ENCODE assay signal across 8 cellular contexts in genomic region chr2:33441235-33441810, GRCh38.
A peak's percentile ranks its signal among the peaks of the same experiment; 100 is the strongest.
DNase-seq lines count a peak whose midpoint lies in the region; ATAC-seq, FAIRE-seq and TF ChIP-seq lines count a peak whose summit lies in the region.

No MANE protein-coding gene starts in this region.

- no peaks in the 10 kb centered on the region for H3K27me3 ChIP-seq in iPS DF 6.9 (ENCODE audit: control insufficient read depth, insufficient read depth, low read length)

- WGBS in iPS DF 6.9 (ENCODE audit: insufficient coverage, insufficient read length), result no CpG with 5 or more reads among the region's 3 CpGs

- DNase-seq in GM18507 (ENCODE audit: extremely low spot score, insufficient read length, low read depth) (peak; percentile 11), NOMO-1 treated with DMSO at 0.1 percent for 48 hours (lab: John Stamatoyannopoulos, UW; ENCODE audit: unreplicated experiment) (peak; percentile 18), astrocyte of the spinal cord (ENCODE audit: low read depth, low spot score) (peak; percentile 75), iPS DF 6.9 (ENCODE audit: low read depth, low spot score) (peak; percentile 20), superior temporal gyrus (ENCODE audit: extremely low spot score) (peak; percentile 86)

- H3K9me3 ChIP-seq in iPS DF 6.9 (ENCODE audit: control insufficient read depth, insufficient read depth, low read length), result no peaks in the 10 kb centered on the region

- TF ChIP-seq CTCF in C4-2B (conservative IDR thresholded peaks at IDR 0.05) (peak; percentile 70), astrocyte of the spinal cord (IDR thresholded peaks at IDR 0.05; ENCODE audit: low read depth, low read length) (peak; percentile 87)

- H3K4me3 ChIP-seq in astrocyte of the spinal cord (ENCODE audit: low read depth, low read length), result no peak overlapping the region
- no peak overlapping the region for H3K4me3 ChIP-seq in iPS DF 6.9 (ENCODE audit: low read length)

- no peaks in the 10 kb centered on the region for H3K36me3 ChIP-seq in iPS DF 6.9 (ENCODE audit: control insufficient read depth, insufficient read depth, low read length)

- in situ Hi-C loops in astrocyte of the spinal cord (cut with HindIII; ENCODE audit: low sequenced_read_pairs), result no loop called here

- H3K4me1 ChIP-seq in iPS DF 6.9 (ENCODE audit: control insufficient read depth, insufficient read depth, low read length), result no peaks in the 10 kb centered on the region; the same call in 1 of the 2 replicates

- no peak overlapping the region for H3K27ac ChIP-seq in C4-2B
- H3K27ac ChIP-seq in iPS DF 6.9 (ENCODE audit: low read length), result no peak overlapping the region

- ATAC-seq in HG03103 (IDR thresholded peaks at IDR 0.05; ENCODE audit: low read depth, unreplicated experiment) (peak; percentile 61), HG03521 (IDR thresholded peaks at IDR 0.05; ENCODE audit: unreplicated experiment) (no peak)

- FAIRE-seq in GM18507 (lab: Jason Lieb, UNC), result peak; percentile 81

Comparison
In these comparisons a context has a peak if more than half of its experiments do, and no peak if none do; other contexts are left out.
1. DNase-seq: peak in every context shown above with its lines; median percentile 86 in superior temporal gyrus; 75 in astrocyte of the spinal cord; 20 in iPS DF 6.9; 18 in NOMO-1 treated with DMSO at 0.1 percent for 48 hours; 11 in GM18507.